Comparison of ENCODE assay signal across 8 cellular contexts in the genomic region with DNA sequence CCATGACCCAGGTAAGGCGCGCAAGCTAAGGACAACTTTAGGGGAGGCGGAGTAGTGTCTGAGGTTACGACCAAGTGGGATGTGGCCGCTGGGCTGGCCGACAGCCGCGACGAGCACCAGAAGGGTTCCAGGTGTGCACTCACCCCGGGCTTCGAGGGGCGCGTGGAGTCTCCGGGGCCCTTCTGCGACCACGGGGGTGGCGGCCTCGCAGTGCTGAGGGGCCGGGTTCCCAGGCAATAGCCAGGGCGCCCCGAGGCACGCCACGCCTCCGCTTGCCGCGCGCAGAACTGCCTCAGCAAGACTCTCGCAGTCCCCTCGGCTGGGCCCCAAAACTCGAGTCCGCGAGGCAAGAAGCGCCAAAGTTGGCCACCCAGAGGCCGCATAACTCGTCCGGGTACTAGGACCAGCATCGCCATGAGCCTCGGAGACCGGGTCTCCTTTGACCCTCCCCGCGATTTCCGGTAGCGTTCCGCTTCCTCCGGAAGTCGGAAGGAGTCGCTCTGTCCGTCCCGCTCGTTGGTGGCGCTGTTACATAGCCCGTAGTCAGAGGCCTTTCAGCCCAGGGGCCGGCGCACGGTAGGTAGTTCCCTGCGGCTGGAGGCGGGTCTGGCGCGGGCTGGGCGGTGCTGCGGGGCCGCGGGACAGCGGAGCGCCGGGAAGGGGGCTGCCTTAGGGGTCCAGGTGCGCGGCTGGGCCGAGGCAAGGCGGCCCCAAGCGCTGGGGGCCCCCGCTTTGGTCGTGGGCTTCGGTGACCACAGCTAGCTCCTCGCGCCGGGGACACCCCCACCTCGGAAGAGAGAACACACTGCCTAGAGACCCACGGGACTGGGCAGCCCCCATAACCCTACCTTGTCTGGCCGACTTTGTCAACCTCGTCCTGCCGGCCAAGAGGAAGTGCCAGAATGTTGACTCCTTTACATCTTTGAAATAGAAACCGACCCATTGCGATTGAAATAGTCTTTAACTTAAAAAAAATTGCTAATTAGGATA. TPM values are rescaled to one million over a fixed set of nuclear protein-coding genes. Genes with fewer than 3 reads are reported as not detected.
DNase-seq lines count a peak whose midpoint lies in the region; TF ChIP-seq lines count a peak whose summit lies in the region.

TSS of gene ADPRM (plus strand) at position 503 of the 990 bp plus-strand sequence. CDS start 7,333 bp downstream, outside the sequence.
TSS of gene SCO1 (minus strand) at position 442 of the 990 bp plus-strand sequence. CDS start at position 416, 26 bp downstream.

- H4K8ac ChIP-seq in H9 (replicated peaks; ENCODE audit: insufficient read length, low read depth, low read length), result no peak within 1 kb of the TSS

- H3K4me3 ChIP-seq in foreskin fibroblast (ENCODE audit: low read depth in 1 of 2, low read length in 2 of 2) (peak within 1 kb of the TSS; percentile 89 to 96), stomach smooth muscle (ENCODE audit: low read length in 2 of 2) (peak within 1 kb of the TSS; percentile 93 to 98)

- peaks cover 3% of the 10 kb centered on the region for H3K79me1 ChIP-seq in H9 (ENCODE audit: insufficient read depth, low read depth, low read length, poor library complexity, severe bottlenecking)

- H3K27ac Mint-ChIP-seq in H9 (peak within 1 kb of the TSS; percentile 91 to 97 (median 92)), neural crest cell (ENCODE audit: unreplicated experiment) (peak within 1 kb of the TSS; percentile 91)

- H2BK12ac ChIP-seq in H9 (ENCODE audit: insufficient read length, low read depth, low read length), result no peak within 1 kb of the TSS

- H3K4me3 Mint-ChIP-seq in H9 (peak within 1 kb of the TSS; percentile 81 to 97), neural crest cell (peak within 1 kb of the TSS; percentile 91)

- peak within 1 kb of the TSS; percentile 6 for H2AFZ ChIP-seq in H9 (ENCODE audit: low read length)

- TF ChIP-seq CTCF in H9 (conservative IDR thresholded peaks at IDR 0.05), result peak; percentile 53; the same call in 2 of the 3 replicates
- TF ChIP-seq CTCF in foreskin fibroblast (IDR thresholded peaks at IDR 0.05; ENCODE audit: low read depth, low read length), result peak; percentile 57
- TF ChIP-seq CTCF in neural crest cell (conservative IDR thresholded peaks at IDR 0.05), result peak; percentile 56

- no peak within 1 kb of the TSS for H2BK15ac ChIP-seq in H9 (ENCODE audit: low read depth, low read length)

- H3K36me3 Mint-ChIP-seq in H9 (ENCODE audit: insufficient read depth in 1 of 3, low read depth in 3 of 3), result peaks cover 23 to 33% (median 29%) of the 10 kb centered on the region in 3 experiments; a peak in 6 of 7 replicates
- H3K36me3 Mint-ChIP-seq in neural crest cell (ENCODE audit: low read depth), result no peaks in the 10 kb centered on the region

- H3K9me3 Mint-ChIP-seq in H9, result no peaks in the 10 kb centered on the region
- H3K9me3 Mint-ChIP-seq in neural crest cell, result no peaks in the 10 kb centered on the region

- no peaks in the 10 kb centered on the region for H3K9me3 ChIP-seq in H9 (ENCODE audit: control insufficient read depth, low read depth, low read length)
- no peaks in the 10 kb centered on the region for H3K9me3 ChIP-seq in stomach smooth muscle (ENCODE audit: control insufficient read depth in 2 of 2, low read length in 2 of 2)

- no peak within 1 kb of the TSS for H2BK120ac ChIP-seq in H9 (ENCODE audit: low read depth, low read length, poor library complexity, severe bottlenecking)

- H3K27me3 Mint-ChIP-seq in H9 (ENCODE audit: low read depth) (no peaks in the 10 kb centered on the region), neural crest cell (ENCODE audit: low read depth) (no peaks in the 10 kb centered on the region)

- H3K14ac ChIP-seq in H9 (ENCODE audit: insufficient read depth, low read length), result peak within 1 kb of the TSS; percentile 91

- H3K4me1 ChIP-seq in H9 (ENCODE audit: insufficient read depth, low read length) (no peaks in the 10 kb centered on the region), stomach smooth muscle (ENCODE audit: control insufficient read depth, insufficient read depth, low read length) (peaks cover 4% of the 10 kb centered on the region)

- H2BK5ac ChIP-seq in H9 (ENCODE audit: insufficient read length, low read length), result no peak within 1 kb of the TSS

- peak within 1 kb of the TSS; percentile 97 for H3K4me2 ChIP-seq in H9 (ENCODE audit: insufficient read depth, insufficient read length, low read length)

- H4K5ac ChIP-seq in H9 (ENCODE audit: insufficient read length, low read depth, low read length), result no peak within 1 kb of the TSS

- H3K4me1 Mint-ChIP-seq in H9, result peaks cover 16 to 19% of the 10 kb centered on the region in 2 experiments
- peaks cover 38% of the 10 kb centered on the region for H3K4me1 Mint-ChIP-seq in neural crest cell

- no peaks in the 10 kb centered on the region for H4K20me1 ChIP-seq in H9 (ENCODE audit: control insufficient read depth, insufficient read depth, insufficient read length)

- no peak within 1 kb of the TSS for H2AK5ac ChIP-seq in H9 (ENCODE audit: insufficient read length, low read length)

- H3K4ac ChIP-seq in H9 (ENCODE audit: low read depth, low read length), result no peak within 1 kb of the TSS

- no peak within 1 kb of the TSS for H2BK20ac ChIP-seq in H9 (ENCODE audit: low read depth, low read length, poor library complexity, severe bottlenecking)

- H3K27me3 ChIP-seq in H9 (ENCODE audit: insufficient read depth, low read length) (no peaks in the 10 kb centered on the region), stomach smooth muscle (ENCODE audit: control insufficient read depth in 1 of 2, insufficient read depth in 2 of 2, low read length in 2 of 2) (no peaks in the 10 kb centered on the region)

- peaks cover 14% of the 10 kb centered on the region; the same call in 1 of the 2 replicates for H3K79me2 ChIP-seq in H9 (ENCODE audit: insufficient read depth, low read length)

- no CpG with 5 or more reads among the region's 84 CpGs for WGBS in H9 (ENCODE audit: extremely low coverage, insufficient read length, low lambda C conversion rate)

- H3K23me2 ChIP-seq in H9 (ENCODE audit: insufficient read length, low read depth, low read length, poor library complexity, severe bottlenecking), result peaks cover 5% of the 10 kb centered on the region

- peak; percentile 88 for DNase-seq in GDM1 (lab: John Stamatoyannopoulos, UW)
- DNase-seq in H9, result peak; percentile 98
- peak; percentile 92 for DNase-seq in M059J (ENCODE audit: low read depth)
- peak; percentile 58 for DNase-seq in SIG-M5 (lab: John Stamatoyannopoulos, UW)
- peak; percentile 89 for DNase-seq in activated gamma-delta T cell treated with anti-CD3 and anti-CD28 coated beads, Interleukin-2, amount 50 U/mL, for 16 hours (ENCODE audit: low read depth)
- DNase-seq in foreskin fibroblast, result peak; percentile 93 to 98
- peak; percentile 79 for DNase-seq in neural crest cell (ENCODE audit: low read depth, low spot score)

- no peak within 1 kb of the TSS for H3T11ph ChIP-seq in H9 (ENCODE audit: low read length)

- H3K9ac ChIP-seq in H9 (ENCODE audit: extremely low read depth, insufficient read length, low read length) (peak within 1 kb of the TSS; percentile 77), stomach smooth muscle (ENCODE audit: low read length in 2 of 2) (peak within 1 kb of the TSS; percentile 90 to 93)

- H3K56ac ChIP-seq in H9 (ENCODE audit: insufficient read length, low read depth, low read length), result no peak within 1 kb of the TSS

- H3K23ac ChIP-seq in H9 (ENCODE audit: insufficient read length, low read depth, low read length), result no peak within 1 kb of the TSS

- peaks cover 8 to 18% of the 10 kb centered on the region in 2 donors for H3K36me3 ChIP-seq in stomach smooth muscle (ENCODE audit: control insufficient read depth in 2 of 2, insufficient read depth in 2 of 2, low read length in 2 of 2)

- peak within 1 kb of the TSS; percentile 84 for H3K18ac ChIP-seq in H9 (ENCODE audit: insufficient read length, low read depth, low read length)

- no peak within 1 kb of the TSS for H4K91ac ChIP-seq in H9 (ENCODE audit: insufficient read length, low read depth, low read length)

- peak within 1 kb of the TSS; percentile 74 for H3K27ac ChIP-seq in H9 (ENCODE audit: insufficient read length, low read depth, low read length)
- peak within 1 kb of the TSS; percentile 85 for H3K27ac ChIP-seq in stomach smooth muscle (ENCODE audit: low read length)

RNA-seq across cellular contexts. Expression of gene ADPRM, which starts in this region (rescaled TPM):
- total RNA-seq in H9 (2021) (5.1 and 7.1 TPM in 2 replicates), neural crest cell (9.7 and 9.8 TPM in 2 replicates)
- total RNA-seq in M059J (2014; rRNA removed; shearing (Covaris generic)), result 3.5 and 9.5 TPM in 2 replicates

RNA-seq across cellular contexts. Expression of gene SCO1, which starts in this region (rescaled TPM):
- 60.3 and 63.6 TPM in 2 replicates for total RNA-seq in H9 (2021)
- total RNA-seq in M059J (2014; rRNA removed; shearing (Covaris generic)), result 19.9 and 29.5 TPM in 2 replicates
- total RNA-seq in neural crest cell, result 32.5 and 36.2 TPM in 2 replicates

Comparison
In these comparisons a context has a peak if more than half of its experiments do, and no peak if none do; other contexts are left out.
1. Peak in every context shown above with its lines: DNase-seq, H3K4me3 ChIP-seq and H3K27ac ChIP-seq.